Comparison of ENCODE assay signal across 8 cellular contexts in the genomic region with DNA sequence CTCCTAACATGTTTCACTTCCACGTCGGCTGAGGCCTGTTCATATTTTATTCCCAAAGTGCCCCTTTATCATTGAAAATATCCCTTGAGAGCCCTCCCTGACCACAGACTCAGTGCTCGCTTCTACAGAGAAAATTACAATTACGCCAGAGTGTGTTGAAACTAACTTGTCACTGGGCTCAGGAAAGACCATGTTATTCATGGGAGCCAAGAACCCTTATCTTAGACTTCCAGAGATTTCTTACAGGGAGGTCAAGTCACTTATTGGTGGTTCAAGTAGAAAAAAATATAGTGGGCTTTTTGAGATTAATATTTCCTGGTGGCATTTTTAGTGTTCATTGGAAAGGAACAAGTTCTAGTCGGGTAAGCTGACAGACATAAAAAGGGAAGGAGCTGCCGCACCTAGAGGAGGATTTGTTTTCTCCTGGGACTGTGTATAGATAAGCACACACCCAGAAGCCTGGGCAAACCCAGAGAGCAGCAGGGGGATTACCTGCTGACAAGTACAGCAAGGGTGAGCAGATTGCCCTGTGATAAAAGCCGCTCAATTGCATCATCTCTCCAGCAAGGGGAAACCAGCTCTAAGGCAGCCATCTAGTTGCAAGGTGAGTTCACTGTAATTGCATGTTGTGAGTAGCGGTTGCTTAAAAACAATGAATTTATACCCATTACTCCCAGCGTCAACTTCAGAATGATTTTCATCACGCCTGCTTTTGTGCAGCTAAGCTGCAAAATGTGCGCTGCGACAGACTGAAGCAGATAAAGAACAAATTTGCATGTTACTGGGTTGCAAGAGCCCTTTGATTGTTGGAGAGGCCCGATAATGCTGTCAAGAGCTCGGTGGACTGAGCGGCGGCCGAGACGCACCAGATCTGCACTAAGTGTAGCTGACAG. TPM values are rescaled to one million over a fixed set of nuclear protein-coding genes. Genes with fewer than 3 reads are reported as not detected.
DNase-seq lines count a peak whose midpoint lies in the region; ATAC-seq, FAIRE-seq and TF ChIP-seq lines count a peak whose summit lies in the region.

No MANE protein-coding gene starts in this region.

- H2BK120ac ChIP-seq in IMR-90 (ENCODE audit: low read depth, low read length) = no peak overlapping the region

- H2BK20ac ChIP-seq in IMR-90 (ENCODE audit: low read depth, low read length) = no peak overlapping the region

- no peak overlapping the region for H2BK5ac ChIP-seq in IMR-90 (ENCODE audit: low read depth, low read length, poor library complexity, severe bottlenecking)

- 63% methylated on average over 4 of the region's 18 CpGs; no CpG with 5 or more reads in 1 of the 2 experiments for WGBS in IMR-90 (ENCODE audit: extremely low coverage in 2 of 2, insufficient read length in 1 of 2), 2 experiments
- 61% methylated on average over 18 of the region's 18 CpGs for WGBS in GM12878 (ENCODE audit: insufficient coverage, insufficient replicate concordance, low lambda C conversion rate, missing lambda C conversion rate)
- 27 to 60% (median 50%) methylated on average over 18 of the region's 18 CpGs for WGBS in small intestine, 3 donors

- TF ChIP-seq EP300 in GM12878 (IDR thresholded peaks at IDR 0.05; ENCODE audit: borderline replicate concordance in 1 of 2, control insufficient read depth in 1 of 2, low read depth in 2 of 2, low read length in 2 of 2) = no peak

- H3K9me3 ChIP-seq in right atrium auricular region (no peaks in the 10 kb centered on the region), IMR-90 (ENCODE audit: control insufficient read depth, insufficient read depth, low read length) (no peaks in the 10 kb centered on the region; the same call in 1 of the 2 replicates), GM12878 (replicated peaks; ENCODE audit: control insufficient read depth, insufficient read depth, low read length) (no peaks in the 10 kb centered on the region), small intestine (ENCODE audit: control insufficient read depth, low read depth) (no peaks in the 10 kb centered on the region), gastrocnemius medialis (no peaks in the 10 kb centered on the region)

- no peaks in the 10 kb centered on the region for H3K79me2 ChIP-seq in GM12878 (ENCODE audit: control insufficient read depth, insufficient read depth, low read length)

- no peak overlapping the region for H3K27ac ChIP-seq in right atrium auricular region
- H3K27ac ChIP-seq in IMR-90 (ENCODE audit: insufficient read depth, low read length) = no peak overlapping the region
- H3K27ac ChIP-seq in GM12878 (ENCODE audit: control insufficient read depth, insufficient read depth) = no peak overlapping the region
- no peak overlapping the region for H3K27ac ChIP-seq in small intestine (ENCODE audit: low read depth in 1 of 2, low read length in 1 of 2)
- no peak overlapping the region for H3K27ac ChIP-seq in gastrocnemius medialis

- FAIRE-seq in GM12878 (lab: Jason Lieb, UNC) (no peak), small intestine (lab: Jason Lieb, UNC) (no peak)

- in situ Hi-C loops in IMR-90 (cut with MboI; ENCODE audit: low sequenced_read_pairs) = no loop called here
- in situ Hi-C loops in GM12878 (cut with MboI) = loop anchor here (25.0 kb wide), 1 partner anchor 979 kb away; no protein-coding TSS in a partner anchor
- in situ Hi-C loops in gastrocnemius medialis (cut with MboI; ENCODE audit: low sequenced_read_pairs in 4 of 4) = loop anchor here in 1 of 4 donors (10.0 kb wide), 1 partner anchor 182 kb away; no protein-coding TSS in a partner anchor

- no peak overlapping the region for H3K14ac ChIP-seq in IMR-90 (replicated peaks; ENCODE audit: low read depth, low read length)

- no TSS peak for BruUV-seq in IMR-90 (replicated peaks; lab: Mats Ljungman, UMichigan)
- no TSS peak for BruUV-seq in GM12878 (replicated peaks; lab: Mats Ljungman, UMichigan)

- H4K20me1 ChIP-seq in IMR-90 (ENCODE audit: insufficient read depth, low read length) (no peaks in the 10 kb centered on the region), GM12878 (ENCODE audit: control insufficient read depth, insufficient read depth) (no peaks in the 10 kb centered on the region)

- no peak overlapping the region for H3K4ac ChIP-seq in IMR-90 (ENCODE audit: low read depth, low read length)

- H4K8ac ChIP-seq in IMR-90 (ENCODE audit: low read depth in 2 of 2, low read length in 2 of 2) = no peak overlapping the region

- H3K79me1 ChIP-seq in IMR-90 (ENCODE audit: low read depth in 1 of 2, low read length in 2 of 2) = no peaks in the 10 kb centered on the region

- H2AK5ac ChIP-seq in IMR-90 (ENCODE audit: low read depth, low read length) = no peak overlapping the region

- TF ChIP-seq POLR2A in IMR-90 (IDR thresholded peaks at IDR 0.05; ENCODE audit: low read depth, low read length) (no peak), GM12878 (IDR thresholded peaks at IDR 0.05; ENCODE audit: low read depth, low read length) (no peak), gastrocnemius medialis (IDR thresholded peaks at IDR 0.05) (no peak)

- no peak overlapping the region for H2BK15ac ChIP-seq in IMR-90 (ENCODE audit: low read depth, low read length)

- POLR2A ChIA-PET in IMR-90 (lab: Charles Lee; ENCODE audit: unreplicated experiment) = no interaction called here
- POLR2A ChIA-PET in GM12878 (lab: Charles Lee) = no interaction called here

- H4K91ac ChIP-seq in IMR-90 (ENCODE audit: insufficient read depth, low read depth, low read length) = no peak overlapping the region

- no peak overlapping the region for H2AFZ ChIP-seq in IMR-90 (replicated peaks; ENCODE audit: low read length, poor library complexity)
- H2AFZ ChIP-seq in GM12878 (ENCODE audit: control insufficient read depth, low read depth, low read length) = no peak overlapping the region; the same call in 1 of the 2 replicates

- no peak overlapping the region for H3K56ac ChIP-seq in IMR-90 (ENCODE audit: extremely low read depth, insufficient read depth, low read length)

- no peak overlapping the region for H3K23ac ChIP-seq in IMR-90 (ENCODE audit: low read depth, low read length)

- H4K5ac ChIP-seq in IMR-90 (ENCODE audit: low read depth, low read length) = no peak overlapping the region

- intact Hi-C loops in Right ventricle myocardium inferior (cut with DNase I) (loop anchor here (10.0 kb wide), 1 partner anchor 972 kb away; no protein-coding TSS in a partner anchor), IMR-90 (cut with micrococcal nuclease) (no loop called here), GM12878 (cut with micrococcal nuclease; ENCODE audit: unreplicated experiment) (no loop called here), gastrocnemius medialis (cut with DNase I; ENCODE audit: low total_unique reads) (loop anchor here (10.0 kb wide), 1 partner anchor 112 kb away; no protein-coding TSS in a partner anchor)

- no peak overlapping the region for H3K4me2 ChIP-seq in IMR-90 (ENCODE audit: low read depth, low read length)
- H3K4me2 ChIP-seq in GM12878 (ENCODE audit: control insufficient read depth, insufficient read depth) = no peak overlapping the region

- TF ChIP-seq RAD21 in IMR-90 (IDR thresholded peaks at IDR 0.05; ENCODE audit: low read length) = no peak
- no peak for TF ChIP-seq RAD21 in GM12878 (IDR thresholded peaks at IDR 0.05; ENCODE audit: insufficient read depth, low read depth, low read length)

- dilution Hi-C loops in IMR-90 (cut with HindIII; ENCODE audit: low sequenced_read_pairs, unreplicated experiment) = no loop called here

- H3K9ac ChIP-seq in IMR-90 (ENCODE audit: low read depth, low read length) = no peak overlapping the region
- H3K9ac ChIP-seq in GM12878 (ENCODE audit: control insufficient read depth, insufficient read depth, low read length) = no peak overlapping the region

- peak overlapping the region in 1 of 2 donors; percentile 10 for H3K4me3 ChIP-seq in right atrium auricular region
- no peak overlapping the region for H3K4me3 ChIP-seq in IMR-90 (ENCODE audit: insufficient read depth, low read depth, low read length)
- H3K4me3 ChIP-seq in GM12878 = no peak overlapping the region
- no peak overlapping the region for H3K4me3 ChIP-seq in small intestine (ENCODE audit: low read depth in 1 of 2, low read length in 2 of 2)
- no peak overlapping the region for H3K4me3 ChIP-seq in gastrocnemius medialis

- RAD21 ChIA-PET in GM12878 (lab: Charles Lee; ENCODE audit: unreplicated experiment) = interaction anchor here (1.1 to 6.5 kb wide), 3 partner anchors 153 to 971 kb away, joined by 3 to 111 read pairs (median 4); no protein-coding TSS in a partner anchor

- no peaks in the 10 kb centered on the region for H3K9me1 ChIP-seq in IMR-90 (ENCODE audit: insufficient read depth, low read length)

- H3K27me3 ChIP-seq in right atrium auricular region = no peaks in the 10 kb centered on the region
- peaks cover 2% of the 10 kb centered on the region for H3K27me3 ChIP-seq in IMR-90 (ENCODE audit: control insufficient read depth, insufficient read depth, low read length)
- no peaks in the 10 kb centered on the region; a peak in 1 of 4 replicates for H3K27me3 ChIP-seq in GM12878 (replicated peaks in 1 of 2; ENCODE audit: control insufficient read depth in 2 of 2, insufficient read depth in 2 of 2, low read length in 1 of 2)
- H3K27me3 ChIP-seq in small intestine (ENCODE audit: control insufficient read depth in 2 of 2, insufficient read depth in 2 of 2, low read length in 2 of 2) = no peaks in the 10 kb centered on the region
- no peaks in the 10 kb centered on the region for H3K27me3 ChIP-seq in gastrocnemius medialis

- H3K18ac ChIP-seq in IMR-90 (ENCODE audit: low read depth, low read length) = no peak overlapping the region

- CTCF ChIA-PET in IMR-90 (lab: Yijun Ruan, JAX) = interaction anchor here (1.0 to 1.8 kb wide), 2 partner anchors 10 to 184 kb away, joined by 3 to 7 read pairs; no protein-coding TSS in a partner anchor
- CTCF ChIA-PET in GM12878 (lab: Yijun Ruan, JAX) = interaction anchor here (11.7 kb wide), 1 partner anchor 186 kb away, joined by 288 read pairs; no protein-coding TSS in a partner anchor

- peaks cover 0 to 10% of the 10 kb centered on the region in 2 donors for H3K4me1 ChIP-seq in right atrium auricular region
- H3K4me1 ChIP-seq in IMR-90 (ENCODE audit: control insufficient read depth, insufficient read depth, low read length) = no peaks in the 10 kb centered on the region
- H3K4me1 ChIP-seq in GM12878 (ENCODE audit: control insufficient read depth, insufficient read depth, low read length) = no peaks in the 10 kb centered on the region
- H3K4me1 ChIP-seq in small intestine (ENCODE audit: control insufficient read depth in 2 of 2, insufficient read depth in 1 of 2, low read depth in 1 of 2, low read length in 1 of 2) = no peaks in the 10 kb centered on the region
- no peaks in the 10 kb centered on the region for H3K4me1 ChIP-seq in gastrocnemius medialis

- DNase-seq in Right ventricle myocardium inferior (ENCODE audit: missing footprints) = peak; percentile 65
- DNase-seq in right atrium auricular region (ENCODE audit: low spot score) = no peak
- no peak for DNase-seq in IMR-90
- DNase-seq in GM12878 (ENCODE audit: low read depth, low spot score) = no peak
- DNase-seq in small intestine = peak; percentile 22
- DNase-seq in gastrocnemius medialis = no peak
- DNase-seq in activated CD8-positive, alpha-beta memory T cell treated with anti-CD3 and anti-CD28 coated beads for 24 hours = no peak
- no peak for DNase-seq in NCI-H774 (lab: John Stamatoyannopoulos, UW)

- H3K36me3 ChIP-seq in right atrium auricular region = no peaks in the 10 kb centered on the region
- H3K36me3 ChIP-seq in IMR-90 (ENCODE audit: control insufficient read depth, insufficient read depth, low read length) = no peaks in the 10 kb centered on the region
- no peaks in the 10 kb centered on the region for H3K36me3 ChIP-seq in GM12878 (ENCODE audit: control insufficient read depth in 2 of 2, insufficient read depth in 2 of 2, low read length in 1 of 2)
- H3K36me3 ChIP-seq in small intestine (ENCODE audit: control insufficient read depth in 2 of 2, insufficient read depth in 2 of 2, low read length in 2 of 2) = no peaks in the 10 kb centered on the region
- H3K36me3 ChIP-seq in gastrocnemius medialis = no peaks in the 10 kb centered on the region

- no peak for TF ChIP-seq CTCF in right atrium auricular region (IDR thresholded peaks at IDR 0.05)
- TF ChIP-seq CTCF in IMR-90 (conservative IDR thresholded peaks at IDR 0.05; ENCODE audit: low read depth, low read length) = no peak
- TF ChIP-seq CTCF in GM12878 (IDR thresholded peaks at IDR 0.05 in 2 of 3, conservative IDR thresholded peaks at IDR 0.05 in 1 of 3; ENCODE audit: control insufficient read depth in 2 of 3, extremely low read depth in 1 of 3, insufficient read depth in 1 of 3, low read depth in 3 of 3, low read length in 3 of 3) = no peak
- TF ChIP-seq CTCF in gastrocnemius medialis (IDR thresholded peaks at IDR 0.05 in 4 of 5, conservative IDR thresholded peaks at IDR 0.05 in 1 of 5) = no peak

- no peak overlapping the region for H2AK9ac ChIP-seq in IMR-90 (replicated peaks; ENCODE audit: low read depth, low read length, poor library complexity)

- SMC1A ChIA-PET in GM12878 (lab: Charles Lee; ENCODE audit: uncharacterized antibody, unreplicated experiment) = interaction anchor here (2.5 to 7.7 kb wide), 2 partner anchors 20 to 184 kb away, joined by 5 to 153 read pairs; no protein-coding TSS in a partner anchor

- ATAC-seq in Right ventricle myocardium inferior (peak; percentile 94), IMR-90 (ENCODE audit: low read depth) (no peak), GM12878 (peak; percentile 89), gastrocnemius medialis (no peak)

RNA-seq across cellular contexts. Expression of a gene that starts 46.2 kb away (rescaled TPM):
- total RNA-seq in Right ventricle myocardium inferior (0.32 TPM), right atrium auricular region (under 1 TPM; 0.11 to 0.39 TPM), IMR-90 (2012; rRNA removed) (not detected in 2 replicates), GM12878 (2014; rRNA removed) (not detected in 2 replicates), GM12878 (2014; rRNA removed; fragmentation: Illumina TruSeq; extraction: Trizol) (not detected in 2 replicates), GM12878 (2021) (not detected in 2 replicates), gastrocnemius medialis (under 1 TPM in 3 of 4 donors, not detected in 1; 0.10 to 0.71 (median 0.16) TPM)
- polyA plus RNA-seq in IMR-90 (2012; rRNA removed) (not detected in 2 replicates), GM12878 (2011; rRNA removed) (0.17 and 0.29 TPM in 2 replicates), GM12878 (2014; fragmentation: Illumina TruSeq; extraction: Trizol) (0.04 and 0.27 TPM in 2 replicates), GM12878 (2014; fragmentation: Nextera tagmentation; extraction: Ambion mirVana) (not detected), GM12878 (2014; rRNA removed) (not detected in 2 replicates), GM12878 (2016; fragmentation: Nextera tagmentation; extraction: Ambion mirVana) (not detected), small intestine (under 1 TPM in 1 of 3 donors, not detected in 2; 0.03 TPM)
- not detected in 2 replicates for polyA plus RNA-seq in IMR-90 (2012; cell fraction: cytosol; rRNA removed)
- 0.08 TPM in 1 of 2 replicates, not detected in the other for polyA plus RNA-seq in IMR-90 (2012; cell fraction: nucleus; rRNA removed; ENCODE audit: low replicate concordance)
- 0.49 and 0.56 TPM in 2 replicates for total RNA-seq in GM12878 (2013; cell fraction: nucleolus; rRNA removed)
- polyA plus RNA-seq in GM12878 (2011; ENCODE audit: low read depth) = not detected
- 0.07 and 0.08 TPM in 2 replicates for polyA plus RNA-seq in GM12878 (2011; cell fraction: cytosol; rRNA removed)
- 0.36 and 0.50 TPM in 2 replicates for polyA plus RNA-seq in GM12878 (2011; cell fraction: nucleus; rRNA removed)
- polyA plus RNA-seq in GM12878 (2012) = 0.04 TPM in 2 replicates
- 0.15 and 0.22 TPM in 2 replicates for polyA minus RNA-seq in GM12878 (2011; rRNA and poly(A)+ RNA removed)
- polyA minus RNA-seq in GM12878 (2011; cell fraction: cytosol; rRNA and poly(A)+ RNA removed) = not detected in 2 replicates
- 0.48 TPM in 1 of 2 replicates, not detected in the other for polyA minus RNA-seq in GM12878 (2011; cell fraction: nucleus; rRNA and poly(A)+ RNA removed)

Comparison
In these comparisons a context has a peak if more than half of its experiments do, and no peak if none do; other contexts are left out.
1. DNase-seq: peak in Right ventricle myocardium inferior (single experiment) and small intestine (single experiment); none in right atrium auricular region (single experiment), IMR-90 (single experiment), GM12878 (single experiment), gastrocnemius medialis (0 of 2), activated CD8-positive, alpha-beta memory T cell treated with anti-CD3 and anti-CD28 coated beads for 24 hours (single experiment) and NCI-H774 (single experiment).
2. ATAC-seq: peak in Right ventricle myocardium inferior (single experiment) and GM12878 (single experiment); none in IMR-90 (single experiment) and gastrocnemius medialis (0 of 2).
3. intact Hi-C loops: an anchor here in Right ventricle myocardium inferior (10.0 kb wide) and gastrocnemius medialis (10.0 kb wide); none called in IMR-90 and GM12878.